In genomic region chr10:102648269-102648888, GRCh38 we compare ENCODE assay signal across 1 cellular context.
TF ChIP-seq lines count a peak whose summit lies in the region.

No MANE protein-coding gene starts in this region.

TF ChIP-seq in GM12878, 131 proteins besides CTCF, POLR2A, EP300 and RAD21 (continued from another document):
- TF ChIP-seq WRNIP1 (IDR thresholded peaks at IDR 0.05; ENCODE audit: borderline replicate concordance, low read depth, low read length) (0 out of 2 replicates have a peak, but pooled peaks have one; percentile 36), IRF5 (IDR thresholded peaks at IDR 0.05; ENCODE audit: borderline replicate concordance) (no peak)
